In the genomic region with DNA sequence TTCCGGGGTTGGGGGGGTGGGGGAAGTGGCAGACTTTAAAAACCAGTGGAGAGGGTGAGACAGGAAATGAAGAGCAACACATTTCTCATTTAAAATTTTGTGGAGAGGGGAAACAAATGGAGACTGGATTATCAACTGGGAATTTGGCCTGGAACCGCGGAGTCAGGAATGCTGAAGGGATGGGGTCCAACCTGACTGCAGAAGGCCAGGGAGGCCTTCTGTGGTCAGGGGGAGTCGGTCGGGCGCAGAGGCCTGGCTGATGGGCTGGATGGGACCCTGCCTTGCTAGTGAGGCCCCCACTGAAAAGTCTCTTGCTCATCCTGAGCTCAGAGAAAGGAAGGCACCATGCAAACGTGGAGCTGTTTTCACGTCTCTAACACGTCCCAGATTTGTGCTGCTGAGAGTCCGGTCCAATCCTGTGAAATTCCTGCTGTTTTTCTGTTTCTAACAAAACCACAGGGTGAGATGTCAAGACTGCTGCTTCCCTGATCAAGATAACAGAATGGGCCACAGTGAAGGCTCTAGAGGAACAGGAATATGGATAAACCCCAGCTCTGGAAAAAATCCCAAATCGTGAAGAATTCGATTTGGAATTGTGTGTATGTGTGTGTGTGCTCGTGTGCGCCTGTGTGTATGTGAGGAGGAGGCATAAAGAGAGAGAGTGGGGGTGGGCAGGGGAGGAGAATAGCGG, we compare ENCODE assay signal across 15 cellular contexts.
"Had no signal": no experiment of that assay in that cellular context is flagged by ENCODE, and none has a peak within 500 bp of the region (broad histone marks: within the 10 kb centered on the region; RNA-seq: fewer than 3 reads in every experiment).

No MANE protein-coding gene starts in this region.

- H3K4me3 Mint-ChIP-seq: activated CD4-positive, alpha-beta T cell treated with anti-CD3 and anti-CD28 coated beads, Interleukin-2, amount 10 ng/mL, durations not matched to agents 24 days and 14 days; activated CD8-positive, alpha-beta T cell treated with anti-CD3 and anti-CD28 coated beads, Interleukin-2, amount 10 ng/mL, durations not matched to agents 7 days and 5 days; activated naive CD4-positive, alpha-beta T cell treated with anti-CD3 and anti-CD28 coated beads, Interleukin-2, amount 50 U/mL, for 24 hours; activated T-helper 1 cell treated with anti-CD3 and anti-CD28 coated beads, Interleukin-12 subunit alpha, Interleukin-12 subunit beta, Interleukin-2, Interleukin-4 antibody, amounts not matched to agents 30 ng/mL and 10 ng/mL and 1 ng/mL, durations not matched to agents 14 hours and 24 hours and 36 hours; immature natural killer cell had no signal

- ATAC-seq: activated CD4-positive, CD25-positive, alpha-beta regulatory T cell treated with anti-CD3 and anti-CD28 coated beads, Interleukin-2, amount 50 U/mL, for 24 hours; activated CD8-positive, alpha-beta T cell treated with anti-CD3 and anti-CD28 coated beads, Interleukin-2, amount 10 ng/mL, durations not matched to agents 7 days and 5 days had no signal

- H3K27ac ChIP-seq: epithelial cell of prostate, hepatocyte, thoracic aorta had no signal

- H2AFZ ChIP-seq: hepatocyte had no signal

- H3K27ac Mint-ChIP-seq: activated CD4-positive, alpha-beta T cell treated with anti-CD3 and anti-CD28 coated beads, Interleukin-2, amount 10 ng/mL, durations not matched to agents 24 days and 14 days; activated CD8-positive, alpha-beta T cell treated with anti-CD3 and anti-CD28 coated beads, Interleukin-2, amount 10 ng/mL, durations not matched to agents 7 days and 5 days; activated naive CD4-positive, alpha-beta T cell treated with anti-CD3 and anti-CD28 coated beads, Interleukin-2, amount 50 U/mL, for 24 hours; activated T-helper 1 cell treated with anti-CD3 and anti-CD28 coated beads, Interleukin-12 subunit alpha, Interleukin-12 subunit beta, Interleukin-2, Interleukin-4 antibody, amounts not matched to agents 30 ng/mL and 10 ng/mL and 1 ng/mL, durations not matched to agents 14 hours and 24 hours and 36 hours; immature natural killer cell had no signal

- H3K9me2 ChIP-seq: SK-N-SH had no signal

- DNase-seq: activated CD4-positive, alpha-beta T cell treated with anti-CD3 and anti-CD28 coated beads, Interleukin-2, amount 10 ng/mL, durations not matched to agents 24 days and 14 days; activated CD8-positive, alpha-beta T cell treated with anti-CD3 and anti-CD28 coated beads, Interleukin-2, amount 10 ng/mL, durations not matched to agents 7 days and 5 days; activated gamma-delta T cell treated with Interleukin-2 at 50 U/mL for 16 hours; immature natural killer cell; kidney glomerular epithelial cell; occipital lobe; SK-N-SH; stimulated activated CD4-positive, alpha-beta T cell treated with anti-CD3 and anti-CD28 coated beads, Interleukin-4, amount 100 ng/mL, for 1 hour; stimulated activated naive CD4-positive, alpha-beta T cell treated with Interleukin-2 at 50 U/mL for 16 hours had no signal

- H3K9me3 Mint-ChIP-seq: activated CD4-positive, alpha-beta T cell treated with anti-CD3 and anti-CD28 coated beads, Interleukin-2, amount 10 ng/mL, durations not matched to agents 24 days and 14 days; activated naive CD4-positive, alpha-beta T cell treated with anti-CD3 and anti-CD28 coated beads, Interleukin-2, amount 50 U/mL, for 24 hours; activated T-helper 1 cell treated with anti-CD3 and anti-CD28 coated beads, Interleukin-12 subunit alpha, Interleukin-12 subunit beta, Interleukin-2, Interleukin-4 antibody, amounts not matched to agents 30 ng/mL and 10 ng/mL and 1 ng/mL, durations not matched to agents 14 hours and 24 hours and 36 hours; immature natural killer cell had no signal

- H3K9ac ChIP-seq: SK-N-SH had no signal

- H3K36me3 Mint-ChIP-seq: activated naive CD4-positive, alpha-beta T cell treated with anti-CD3 and anti-CD28 coated beads, Interleukin-2, amount 50 U/mL, for 24 hours; immature natural killer cell had no signal

- H3K9me3 ChIP-seq: SK-N-SH, thoracic aorta had no signal

- H3K4me2 ChIP-seq: hepatocyte, SK-N-SH had no signal

- H3K27me3 ChIP-seq: hepatocyte had no signal

- H3K4me1 Mint-ChIP-seq: activated CD4-positive, alpha-beta T cell treated with anti-CD3 and anti-CD28 coated beads, Interleukin-2, amount 10 ng/mL, durations not matched to agents 24 days and 14 days; activated naive CD4-positive, alpha-beta T cell treated with anti-CD3 and anti-CD28 coated beads, Interleukin-2, amount 50 U/mL, for 24 hours; immature natural killer cell had no signal

- H3K36me3 ChIP-seq: thoracic aorta had no signal

- H3K79me2 ChIP-seq: hepatocyte had no signal

- H3K4me3 ChIP-seq: hepatocyte, thoracic aorta had no signal
